ENCODE assay signal across 8 cellular contexts in genomic region chr10:128125944-128126764, GRCh38. TPM values are rescaled to one million over a fixed set of nuclear protein-coding genes. Genes with fewer than 3 reads are reported as not detected.
DNase-seq lines count a peak whose midpoint lies in the region; ATAC-seq, FAIRE-seq and TF ChIP-seq lines count a peak whose summit lies in the region.

MKI67 (minus strand) TSS chr10:128126423; CDS start chr10:128125667, 756 bp downstream.

- ATAC-seq in GM19468 (IDR thresholded peaks at IDR 0.05; ENCODE audit: extremely low read depth, unreplicated experiment): peak; percentile 80

- H4K91ac ChIP-seq in H1 (replicated peaks; ENCODE audit: insufficient read length, low read length): peak within 1 kb of the TSS; percentile 32

- H2BK15ac ChIP-seq in H1 (ENCODE audit: low read length) (no peak within 1 kb of the TSS), mesendoderm (replicated peaks; ENCODE audit: low read depth) (no peak within 1 kb of the TSS)

- peak within 1 kb of the TSS; percentile 36 for H3K18ac ChIP-seq in H1 (ENCODE audit: extremely low read depth, low read length)
- peak within 1 kb of the TSS; percentile 99 for H3K18ac ChIP-seq in mesendoderm (ENCODE audit: low read length)

- POLR2A ChIA-PET in H1 (lab: Charles Lee; ENCODE audit: partially characterized antibody): interaction anchor here (0.7 to 0.8 kb wide), 2 partner anchors 24 to 34 kb away, joined by 3 read pairs; no protein-coding TSS in a partner anchor

- no peak within 1 kb of the TSS for H2BK5ac ChIP-seq in H1 (ENCODE audit: low read depth, low read length)
- peak within 1 kb of the TSS; percentile 61 for H2BK5ac ChIP-seq in mesendoderm (ENCODE audit: low read length)

- no peak within 1 kb of the TSS for H2BK12ac ChIP-seq in H1 (ENCODE audit: low read depth, low read length)

- H3K36me3 ChIP-seq in H1 (ENCODE audit: control insufficient read depth in 2 of 4, insufficient read depth in 4 of 4, low read length in 3 of 4): peaks cover 0 to 12% (median 5%) of the 10 kb centered on the region in 4 experiments; a peak in 4 of 8 replicates
- H3K36me3 ChIP-seq in mesendoderm (ENCODE audit: control insufficient read depth, insufficient read depth, low read length): no peaks in the 10 kb centered on the region

- H2AK5ac ChIP-seq in H1 (ENCODE audit: low read depth, low read length): no peak within 1 kb of the TSS
- H2AK5ac ChIP-seq in mesendoderm (ENCODE audit: low read length): no peak within 1 kb of the TSS

- H4K8ac ChIP-seq in H1 (ENCODE audit: extremely low read depth, insufficient read depth, low read length): peak within 1 kb of the TSS; percentile 14
- no peak within 1 kb of the TSS for H4K8ac ChIP-seq in mesendoderm (ENCODE audit: low read depth, low read length)

- H3K4me3 ChIP-seq in H1 (ENCODE audit: extremely low read depth in 1 of 4, insufficient read depth in 2 of 4, low read depth in 3 of 4, low read length in 4 of 4): peak within 1 kb of the TSS; percentile 74 to 82 (median 76)
- H3K4me3 ChIP-seq in mesendoderm (ENCODE audit: low read length): peak within 1 kb of the TSS; percentile 91

- H3K79me1 ChIP-seq in H1 (ENCODE audit: low read depth, low read length) (peaks cover 7% of the 10 kb centered on the region; the same call in 1 of the 2 replicates), mesendoderm (ENCODE audit: low read length) (peaks cover 9% of the 10 kb centered on the region)

- H3K4me1 ChIP-seq in H1 (replicated peaks in 1 of 4; ENCODE audit: control insufficient read depth in 3 of 4, insufficient read depth in 4 of 4, low read length in 3 of 4): peaks cover 5 to 10% (median 9%) of the 10 kb centered on the region in 4 experiments; a peak in 5 of 7 replicates
- peaks cover 6% of the 10 kb centered on the region for H3K4me1 ChIP-seq in mesendoderm (ENCODE audit: control insufficient read depth, low read depth, low read length)

- H4K20me1 ChIP-seq in H1 (replicated peaks in 1 of 2; ENCODE audit: control insufficient read depth in 1 of 2, insufficient read depth in 2 of 2, low read length in 2 of 2): peaks cover 6% of the 10 kb centered on the region in 2 experiments

- H3K4ac ChIP-seq in H1 (replicated peaks; ENCODE audit: insufficient read length, low read depth, low read length) (no peak within 1 kb of the TSS), mesendoderm (ENCODE audit: low read depth, low read length) (peak within 1 kb of the TSS; percentile 91)

- no peak for TF ChIP-seq EP300 in H1 (IDR thresholded peaks at IDR 0.05; ENCODE audit: borderline replicate concordance in 1 of 2, low read depth in 2 of 2, low read length in 2 of 2)

- H3K23ac ChIP-seq in H1 (ENCODE audit: insufficient read length): no peak within 1 kb of the TSS
- H3K23ac ChIP-seq in mesendoderm (ENCODE audit: low read length): peak within 1 kb of the TSS; percentile 33

- H2AFZ ChIP-seq in H1 (ENCODE audit: low read length): peak within 1 kb of the TSS; percentile 57; the same call in 1 of the 2 replicates

- no peak within 1 kb of the TSS for H2BK20ac ChIP-seq in H1 (ENCODE audit: low read length)

- H3K9ac ChIP-seq in H1 (replicated peaks in 1 of 4; ENCODE audit: extremely low read depth in 1 of 4, low read depth in 3 of 4, low read length in 3 of 4) (peak within 1 kb of the TSS; percentile 30 to 65 (median 49)), mesendoderm (ENCODE audit: low read length) (peak within 1 kb of the TSS; percentile 93)

- H3K79me2 ChIP-seq in H1 (ENCODE audit: control insufficient read depth in 1 of 2, insufficient read depth in 2 of 2, low read length in 2 of 2) (peaks cover 10 to 43% of the 10 kb centered on the region in 2 experiments), mesendoderm (ENCODE audit: control insufficient read depth, insufficient read depth, low read length) (peaks cover 21% of the 10 kb centered on the region)

- no peak for TF ChIP-seq POLR2A in H1 (IDR thresholded peaks at IDR 0.05; ENCODE audit: control extremely low read depth in 1 of 2, low read depth in 2 of 2, low read length in 2 of 2)

- no peak within 1 kb of the TSS for H3K14ac ChIP-seq in H1 (ENCODE audit: insufficient read length)

- CTCF ChIA-PET in H1 (lab: Charles Lee; ENCODE audit: partially characterized antibody): interaction anchor here (0.8 to 2.3 kb wide), 7 partner anchors 8 to 40 kb away, joined by 3 to 11 read pairs (median 5); no protein-coding TSS in a partner anchor

- H3K9me3 ChIP-seq in H1 (ENCODE audit: insufficient read depth in 2 of 2, low read depth in 1 of 2, low read length in 1 of 2): no peaks in the 10 kb centered on the region

- peak within 1 kb of the TSS; percentile 60 for H4K5ac ChIP-seq in H1 (ENCODE audit: insufficient read length, low read depth, low read length)
- no peak within 1 kb of the TSS for H4K5ac ChIP-seq in mesendoderm (ENCODE audit: low read length)

- H3K56ac ChIP-seq in H1 (replicated peaks; ENCODE audit: insufficient read length, low read depth, low read length) (peak within 1 kb of the TSS; percentile 50), mesendoderm (ENCODE audit: low read length) (peak within 1 kb of the TSS; percentile 92)

- DNase-seq in COLO668 (lab: John Stamatoyannopoulos, UW; ENCODE audit: unreplicated experiment) (peak; percentile 88), HPDE6-E6E7 (ENCODE audit: extremely low spot score) (peak; percentile 84), H1 (ENCODE audit: low read depth in 1 of 2, low spot score in 2 of 2) (peak in 1 of 2 experiments; percentile 84), mesendoderm (peak; percentile 95)
- DNase-seq in NK-92 treated with Interleukin-12 subunit alpha and Interleukin-12 subunit beta, amount 100 ng/mL, for 24 hours (lab: John Stamatoyannopoulos, UW): peak; percentile 88
- peak; percentile 94 for DNase-seq in activated CD8-positive, alpha-beta memory T cell treated with anti-CD3 and anti-CD28 coated beads for 24 hours
- peak; percentile 81 for DNase-seq in stimulated activated CD8-positive, alpha-beta memory T cell treated with anti-CD3 and anti-CD28 coated beads, Interleukin-12 subunit alpha, Interleukin-12 subunit beta, amount 100 ng/mL, for 24 hours (ENCODE audit: extremely low read depth)

- H3K27me3 ChIP-seq in H1 (replicated peaks in 1 of 4; ENCODE audit: control insufficient read depth in 3 of 4, extremely low read depth in 1 of 4, insufficient read depth in 3 of 4, low read length in 3 of 4) (peaks cover 0 to 1% (median 0%) of the 10 kb centered on the region in 4 experiments; a peak in 1 of 7 replicates), mesendoderm (ENCODE audit: insufficient read depth, low read length, poor library complexity) (no peaks in the 10 kb centered on the region)

- 3% methylated on average over 49 of the region's 95 CpGs; no CpG with 5 or more reads in 1 of the 2 experiments for WGBS in H1 (ENCODE audit: extremely low coverage in 1 of 2, insufficient coverage in 1 of 2, insufficient read length in 1 of 2, insufficient replicate concordance in 2 of 2, low coverage in 1 of 2, low lambda C conversion rate in 2 of 2, missing lambda C conversion rate in 1 of 2), 2 experiments
- WGBS in mesendoderm (ENCODE audit: extremely low coverage, insufficient coverage, low lambda C conversion rate): no CpG with 5 or more reads among the region's 95 CpGs

- no peak for TF ChIP-seq CTCF in H1 (IDR thresholded peaks at IDR 0.05; ENCODE audit: control extremely low read depth in 1 of 3, insufficient read depth in 1 of 3, low read depth in 1 of 3, low read length in 3 of 3)

- no peak within 1 kb of the TSS for H2BK120ac ChIP-seq in H1 (replicated peaks; ENCODE audit: low read depth, low read length)
- H2BK120ac ChIP-seq in mesendoderm (ENCODE audit: low read depth, low read length): peak within 1 kb of the TSS; percentile 61

- no peak for TF ChIP-seq RAD21 in H1 (IDR thresholded peaks at IDR 0.05 in 1 of 2, conservative IDR thresholded peaks at IDR 0.05 in 1 of 2; ENCODE audit: low read depth in 2 of 2, low read length in 2 of 2)

- H3K27ac ChIP-seq in H1 (ENCODE audit: low read depth, low read length): peak within 1 kb of the TSS; percentile 2; the same call in 1 of the 2 replicates
- no peak within 1 kb of the TSS for H3K27ac ChIP-seq in mesendoderm (ENCODE audit: low read depth, low read length)

- peak within 1 kb of the TSS; percentile 81 to 83 for H3K4me2 ChIP-seq in H1 (ENCODE audit: insufficient read depth in 1 of 2, low read depth in 2 of 2, low read length in 2 of 2)
- peak within 1 kb of the TSS; percentile 17 for H3K4me2 ChIP-seq in mesendoderm (ENCODE audit: low read length)

- no peaks in the 10 kb centered on the region; the same call in 1 of the 2 replicates for H3K23me2 ChIP-seq in H1 (ENCODE audit: low read depth, low read length)

- no peak for FAIRE-seq in H1 (lab: Jason Lieb, UNC)

TF ChIP-seq in H1, 55 proteins besides CTCF, POLR2A, EP300 and RAD21 (continues in another document):
- TF ChIP-seq RNF2 (IDR thresholded peaks at IDR 0.05; ENCODE audit: borderline replicate concordance, low read depth, low read length, missing control alignments, poor library complexity, severe bottlenecking) (no peak), EGR1 (IDR thresholded peaks at IDR 0.05; ENCODE audit: borderline replicate concordance, low read depth, low read length) (peak; percentile 85; the same call in 1 of the 2 replicates), E2F6 (IDR thresholded peaks at IDR 0.05) (peak; percentile 40), BRCA1 (IDR thresholded peaks at IDR 0.05; ENCODE audit: low read depth, low read length) (no peak), SIN3A (conservative IDR thresholded peaks at IDR 0.05 in 1 of 2, IDR thresholded peaks at IDR 0.05 in 1 of 2; ENCODE audit: low read depth in 1 of 2, low read length in 2 of 2) (0 out of 4 replicates have a peak, but pooled peaks have one; percentile 13 to 51), KDM4A (IDR thresholded peaks at IDR 0.05; ENCODE audit: low read depth, low read length, severe bottlenecking) (peak; percentile 84), TEAD4 (IDR thresholded peaks at IDR 0.05; ENCODE audit: low read depth, low read length) (no peak), PHF8 (conservative IDR thresholded peaks at IDR 0.05; ENCODE audit: low read depth, low read length) (peak; percentile 71)

RNA-seq across cellular contexts. Expression of gene MKI67, which starts in this region (rescaled TPM):
- 83.3 and 85.1 TPM in 2 replicates for total RNA-seq in H1 (2021; fragmentation: NEBNext Ultra II Directional; extraction: Animal tissue kit (Norgen Biotek cat#: 25700))
- polyA plus RNA-seq in H1 (2011; rRNA removed): 13.0 and 15.8 TPM in 2 replicates
- polyA plus RNA-seq in H1 (2011; cell fraction: cytosol; rRNA removed): 16.1 TPM
- 49.0 TPM for polyA plus RNA-seq in H1 (2011; cell fraction: nucleus; rRNA removed)
- 30.5 to 46.1 TPM (median 38.1 TPM) in 4 replicates for polyA plus RNA-seq in H1 (2012, experiment 1 of 2)
- polyA plus RNA-seq in H1 (2012, experiment 2 of 2): 2.3 TPM
- polyA plus RNA-seq in H1 (2013, experiment 1 of 2): 51.4 TPM
- polyA plus RNA-seq in H1 (2013, experiment 2 of 2): 46.2 TPM
- polyA minus RNA-seq in H1 (2011; rRNA and poly(A)+ RNA removed): 23.9 and 34.5 TPM in 2 replicates
- 30.2 TPM for polyA minus RNA-seq in H1 (2011; cell fraction: cytosol; rRNA and poly(A)+ RNA removed)
- 70.5 TPM for polyA minus RNA-seq in H1 (2011; cell fraction: nucleus; rRNA and poly(A)+ RNA removed)
- 30.3 TPM for polyA plus RNA-seq in mesendoderm (2013, experiment 1 of 2)
- 29.7 TPM for polyA plus RNA-seq in mesendoderm (2013, experiment 2 of 2)
